Comparison of ENCODE assay signal across 18 cellular contexts in genomic region chr10:58981846-58982245, GRCh38.
A peak's percentile ranks its signal among the peaks of the same experiment; 100 is the strongest.
DNase-seq lines count a peak whose midpoint lies in the region; ATAC-seq and TF ChIP-seq lines count a peak whose summit lies in the region.
"Had no signal": no experiment of that assay in that cellular context is flagged by ENCODE, and none has a peak within 500 bp of the region (broad histone marks: within the 10 kb centered on the region; RNA-seq: fewer than 3 reads in every experiment).

No MANE protein-coding gene starts in this region.

- H3K79me2 ChIP-seq in GM23338 (replicated peaks; ENCODE audit: insufficient read depth): no peaks in the 10 kb centered on the region

- H3K4me1 ChIP-seq in GM23338 (ENCODE audit: insufficient read depth) (peaks cover 28% of the 10 kb centered on the region), endodermal cell (ENCODE audit: control insufficient read depth, insufficient read depth, low read length) (peaks cover 34% of the 10 kb centered on the region), left lung (no peaks in the 10 kb centered on the region)
- H3K4me1 ChIP-seq: SJSA1 had no signal

- DNase-seq in GM23338 (ENCODE audit: low spot score) (peak; percentile 60), NCI-H2227 treated with DMSO at 0.1 percent for 48 hours (lab: John Stamatoyannopoulos, UW) (peak; percentile 36), endodermal cell (peak; percentile 85), left lung (no peak)
- DNase-seq in activated naive CD8-positive, alpha-beta T cell treated with anti-CD3 and anti-CD28 coated beads for 36 hours: no peak
- DNase-seq: CD8-positive, alpha-beta T cell; DMS 273 treated with DMSO at 0.1 percent for 48 hours; NCI-H1092; NCI-H1694 treated with DMSO at 0.1 percent for 48 hours; NCI-H510A; OCI-M1; RPMI8226; SW 1271 had no signal

- H3K9me2 ChIP-seq in GM23338 (ENCODE audit: insufficient read depth): peaks cover 4% of the 10 kb centered on the region; the same call in 1 of the 2 replicates

- ATAC-seq in GM23338: peak; percentile 88
- peak; percentile 40 for ATAC-seq in stimulated activated memory B cell treated with anti-CD40 and anti-IgM and Interleukin-4, amounts not matched to agents 10 μg/mL and 1 μg/mL and 100 μg/mL, for 72 hours
- ATAC-seq in HG02571 (IDR thresholded peaks at IDR 0.05; ENCODE audit: unreplicated experiment): no peak
- ATAC-seq in left lung: no peak
- ATAC-seq: CD8-positive, alpha-beta T cell; K562 had no signal

- H3F3A ChIP-seq in GM23338 (replicated peaks; ENCODE audit: low read depth): no peaks in the 10 kb centered on the region

- H3K9me3 Mint-ChIP-seq in GM23338 (no peaks in the 10 kb centered on the region), endodermal cell (no peaks in the 10 kb centered on the region)
- no peaks in the 10 kb centered on the region for H3K9me3 Mint-ChIP-seq in stimulated activated memory B cell treated with anti-CD40 and anti-IgM and Interleukin-4, amounts not matched to agents 10 μg/mL and 1 μg/mL and 100 μg/mL, for 72 hours
- H3K9me3 Mint-ChIP-seq in activated naive CD8-positive, alpha-beta T cell treated with anti-CD3 and anti-CD28 coated beads for 36 hours: no peaks in the 10 kb centered on the region
- H3K9me3 Mint-ChIP-seq: CD8-positive, alpha-beta T cell had no signal

- H3K27ac ChIP-seq in GM23338 (ENCODE audit: low read depth): 0 out of 2 replicates have a peak overlapping the region, but pooled peaks have one; percentile 5
- peak overlapping the region; percentile 90 for H3K27ac ChIP-seq in endodermal cell (ENCODE audit: low read depth, low read length)
- no peak overlapping the region for H3K27ac ChIP-seq in left lung
- H3K27ac ChIP-seq: SJSA1 had no signal

- intact Hi-C loops in left lung (cut with DNase I): no loop called here

- peak overlapping the region; percentile 53 for H3K4me2 ChIP-seq in GM23338

- H3K4me1 Mint-ChIP-seq in GM23338 (peaks cover 43% of the 10 kb centered on the region), endodermal cell (peaks cover 46% of the 10 kb centered on the region)
- no peaks in the 10 kb centered on the region for H3K4me1 Mint-ChIP-seq in stimulated activated memory B cell treated with anti-CD40 and anti-IgM and Interleukin-4, amounts not matched to agents 10 μg/mL and 1 μg/mL and 100 μg/mL, for 72 hours
- H3K4me1 Mint-ChIP-seq in activated naive CD8-positive, alpha-beta T cell treated with anti-CD3 and anti-CD28 coated beads for 36 hours: no peaks in the 10 kb centered on the region
- H3K4me1 Mint-ChIP-seq: B cell had no signal

- H3K9me3 ChIP-seq in endodermal cell (ENCODE audit: control insufficient read depth, low read length): no peaks in the 10 kb centered on the region
- H3K9me3 ChIP-seq in left lung: no peaks in the 10 kb centered on the region
- H3K9me3 ChIP-seq: SJSA1 had no signal

- peak overlapping the region; percentile 76 for H3K9ac ChIP-seq in endodermal cell (ENCODE audit: extremely low read depth, low read length, poor library complexity, severe bottlenecking)

- H3K4me3 Mint-ChIP-seq in GM23338 (no peak overlapping the region), endodermal cell (no peak overlapping the region)
- no peak overlapping the region for H3K4me3 Mint-ChIP-seq in stimulated activated memory B cell treated with anti-CD40 and anti-IgM and Interleukin-4, amounts not matched to agents 10 μg/mL and 1 μg/mL and 100 μg/mL, for 72 hours
- no peak overlapping the region for H3K4me3 Mint-ChIP-seq in activated naive CD8-positive, alpha-beta T cell treated with anti-CD3 and anti-CD28 coated beads for 36 hours
- H3K4me3 Mint-ChIP-seq: B cell; CD8-positive, alpha-beta T cell had no signal

- H3K4me3 ChIP-seq in GM23338 (no peak overlapping the region), endodermal cell (ENCODE audit: low read length) (peak overlapping the region; percentile 42), left lung (no peak overlapping the region)
- H3K4me3 ChIP-seq: K562, SJSA1 had no signal

- H2AFZ ChIP-seq in GM23338: no peak overlapping the region

- H3K36me3 ChIP-seq in GM23338 (ENCODE audit: insufficient read depth) (no peaks in the 10 kb centered on the region), endodermal cell (ENCODE audit: control insufficient read depth, insufficient read depth, low read length) (no peaks in the 10 kb centered on the region), left lung (no peaks in the 10 kb centered on the region)
- H3K36me3 ChIP-seq: SJSA1 had no signal

- no peaks in the 10 kb centered on the region for H4K20me1 ChIP-seq in GM23338 (replicated peaks; ENCODE audit: insufficient read depth)

- WGBS in endodermal cell (ENCODE audit: insufficient coverage in 1 of 2, insufficient read length in 1 of 2), 2 experiments: 21 to 24% methylated on average over 5 to 6 of the region's 6 CpGs

- no peaks in the 10 kb centered on the region for H3K36me3 Mint-ChIP-seq in GM23338 (ENCODE audit: low read depth)
- no peaks in the 10 kb centered on the region for H3K36me3 Mint-ChIP-seq in endodermal cell (ENCODE audit: low read depth)
- H3K36me3 Mint-ChIP-seq in stimulated activated memory B cell treated with anti-CD40 and anti-IgM and Interleukin-4, amounts not matched to agents 10 μg/mL and 1 μg/mL and 100 μg/mL, for 72 hours: no peaks in the 10 kb centered on the region
- no peaks in the 10 kb centered on the region for H3K36me3 Mint-ChIP-seq in activated naive CD8-positive, alpha-beta T cell treated with anti-CD3 and anti-CD28 coated beads for 36 hours
- H3K36me3 Mint-ChIP-seq: CD8-positive, alpha-beta T cell had no signal

- no peak overlapping the region for H3K27ac Mint-ChIP-seq in GM23338
- H3K27ac Mint-ChIP-seq in endodermal cell: peak overlapping the region; percentile 94
- no peak overlapping the region for H3K27ac Mint-ChIP-seq in stimulated activated memory B cell treated with anti-CD40 and anti-IgM and Interleukin-4, amounts not matched to agents 10 μg/mL and 1 μg/mL and 100 μg/mL, for 72 hours
- no peak overlapping the region for H3K27ac Mint-ChIP-seq in activated naive CD8-positive, alpha-beta T cell treated with anti-CD3 and anti-CD28 coated beads for 36 hours
- H3K27ac Mint-ChIP-seq: B cell; CD8-positive, alpha-beta T cell had no signal

- H3K27me3 ChIP-seq in GM23338 (ENCODE audit: insufficient read depth): no peaks in the 10 kb centered on the region
- no peaks in the 10 kb centered on the region for H3K27me3 ChIP-seq in endodermal cell (ENCODE audit: control insufficient read depth, insufficient read depth, low read length, poor library complexity, severe bottlenecking)
- H3K27me3 ChIP-seq in left lung: no peaks in the 10 kb centered on the region
- H3K27me3 ChIP-seq: SJSA1 had no signal

- TF ChIP-seq CTCF in GM23338 (conservative IDR thresholded peaks at IDR 0.05; ENCODE audit: low read depth in 2 of 2): no peak
- TF ChIP-seq CTCF in endodermal cell (conservative IDR thresholded peaks at IDR 0.05): no peak
- no peak for TF ChIP-seq CTCF in left lung (IDR thresholded peaks at IDR 0.05)

- peaks cover 2% of the 10 kb centered on the region for H3K27me3 Mint-ChIP-seq in GM23338 (ENCODE audit: insufficient read depth, low read depth, poor library complexity)
- no peaks in the 10 kb centered on the region for H3K27me3 Mint-ChIP-seq in endodermal cell (ENCODE audit: insufficient read depth)
- no peaks in the 10 kb centered on the region for H3K27me3 Mint-ChIP-seq in stimulated activated memory B cell treated with anti-CD40 and anti-IgM and Interleukin-4, amounts not matched to agents 10 μg/mL and 1 μg/mL and 100 μg/mL, for 72 hours
- H3K27me3 Mint-ChIP-seq in activated naive CD8-positive, alpha-beta T cell treated with anti-CD3 and anti-CD28 coated beads for 36 hours: peaks cover 3% of the 10 kb centered on the region
- H3K27me3 Mint-ChIP-seq: B cell had no signal

TF ChIP-seq in GM23338, 12 proteins besides CTCF, POLR2A, EP300 and RAD21 (continues in another document):
- no peak for TF ChIP-seq REST (IDR thresholded peaks at IDR 0.05; ENCODE audit: unreplicated experiment)
- TF ChIP-seq CREB1 (CRISPR knock-in tag; IDR thresholded peaks at IDR 0.05; ENCODE audit: low read depth): no peak

Comparison
In these comparisons a context has a peak if more than half of its experiments do, and no peak if none do; other contexts are left out.
1. ATAC-seq: peak in GM23338 (single experiment) and stimulated activated memory B cell treated with anti-CD40 and anti-IgM and Interleukin-4, amounts not matched to agents 10 μg/mL and 1 μg/mL and 100 μg/mL, for 72 hours (single experiment); none in HG02571 (single experiment) and left lung (single experiment).
2. DNase-seq: peak in GM23338 (single experiment), NCI-H2227 treated with DMSO at 0.1 percent for 48 hours (single experiment) and endodermal cell (single experiment); none in activated naive CD8-positive, alpha-beta T cell treated with anti-CD3 and anti-CD28 coated beads for 36 hours (single experiment) and left lung (0 of 2).
3. H3K27ac ChIP-seq: peak in GM23338 (single experiment) and endodermal cell (single experiment); none in left lung (0 of 2).